In genomic region chr5:134070979-134071849, GRCh38 we compare ENCODE assay signal across 8 cellular contexts. TPM values are rescaled to one million over a fixed set of nuclear protein-coding genes. Genes with fewer than 3 reads are reported as not detected.
A peak's percentile ranks its signal among the peaks of the same experiment; 100 is the strongest.
DNase-seq lines count a peak whose midpoint lies in the region; ATAC-seq, FAIRE-seq and TF ChIP-seq lines count a peak whose summit lies in the region.

No MANE protein-coding gene starts in this region.

- TF ChIP-seq POLR2A in GM12878 (IDR thresholded peaks at IDR 0.05; ENCODE audit: low read depth, low read length) (peak; percentile 60), HepG2 (IDR thresholded peaks at IDR 0.05; ENCODE audit: insufficient read depth in 1 of 2, low read depth in 2 of 2, low read length in 2 of 2) (peak; percentile 13 to 24; a peak in 1 of 4 replicates)

- peak; percentile 53 for ATAC-seq in CD8-positive, alpha-beta T cell
- ATAC-seq in HG02885 (IDR thresholded peaks at IDR 0.05; ENCODE audit: poor library complexity, unreplicated experiment), result peak; percentile 53
- ATAC-seq in GM12878, result peak; percentile 72
- ATAC-seq in HepG2, result peak; percentile 88
- no peak for ATAC-seq in PC-3
- no peak for ATAC-seq in GM18870 (IDR thresholded peaks at IDR 0.05; ENCODE audit: unreplicated experiment)

- peak overlapping the region; percentile 61 for H3K9ac ChIP-seq in GM12878 (ENCODE audit: control insufficient read depth, insufficient read depth, low read length)
- H3K9ac ChIP-seq in HepG2 (ENCODE audit: insufficient read depth, low read depth, low read length), result peak overlapping the region; percentile 61
- H3K9ac ChIP-seq in PC-3 (ENCODE audit: low read length), result no peak overlapping the region

- H3K4me1 ChIP-seq in CD8-positive, alpha-beta T cell (ENCODE audit: insufficient read depth, low read length), result peaks cover 67% of the 10 kb centered on the region
- H3K4me1 ChIP-seq in GM12878 (ENCODE audit: control insufficient read depth, insufficient read depth, low read length) (peaks cover 33% of the 10 kb centered on the region), HepG2 (ENCODE audit: insufficient read depth, low read length) (peaks cover 47% of the 10 kb centered on the region), PC-3 (ENCODE audit: insufficient read depth, low read length) (no peaks in the 10 kb centered on the region)

- no peaks in the 10 kb centered on the region for H3K9me2 ChIP-seq in PC-3 (replicated peaks; ENCODE audit: low read length)

- no peak overlapping the region for H3K27ac ChIP-seq in CD8-positive, alpha-beta T cell (ENCODE audit: low read depth, low read length)
- H3K27ac ChIP-seq in GM12878 (ENCODE audit: control insufficient read depth, insufficient read depth) (peak overlapping the region; percentile 66), HepG2 (ENCODE audit: extremely low read length, insufficient read depth, low read length) (peak overlapping the region; percentile 58), PC-3 (ENCODE audit: low read length) (no peak overlapping the region)

- SMC1A ChIA-PET in GM12878 (lab: Charles Lee; ENCODE audit: uncharacterized antibody, unreplicated experiment), result interaction anchor here (1.1 to 4.4 kb wide), 4 partner anchors 28 to 69 kb away, joined by 3 to 80 read pairs (median 28); no protein-coding TSS in a partner anchor

- peak overlapping the region; percentile 44 for H3K4me3 ChIP-seq in CD8-positive, alpha-beta T cell (ENCODE audit: low read depth, low read length)
- H3K4me3 ChIP-seq in GM12878, result peak overlapping the region; percentile 69
- peak overlapping the region; percentile 63 to 75 (median 68) for H3K4me3 ChIP-seq in HepG2 (replicated peaks in 1 of 3; ENCODE audit: insufficient read depth in 1 of 3, low read depth in 2 of 3, low read length in 3 of 3)
- H3K4me3 ChIP-seq in PC-3 (ENCODE audit: low read length), result no peak overlapping the region

- H3K27me3 Mint-ChIP-seq in CD8-positive, alpha-beta T cell (ENCODE audit: low read depth), result no peaks in the 10 kb centered on the region
- no peaks in the 10 kb centered on the region for H3K27me3 Mint-ChIP-seq in stimulated activated naive CD8-positive, alpha-beta T cell treated with anti-CD3 and anti-CD28 coated beads, Interleukin-15, Interleukin-2, amounts not matched to agents 100 ng/mL and 50 ng/mL, for 24 hours

- H3F3A ChIP-seq in PC-3 (ENCODE audit: low read length, unreplicated experiment), result no peaks in the 10 kb centered on the region

- peak overlapping the region; percentile 79 for H3K4me3 Mint-ChIP-seq in CD8-positive, alpha-beta T cell
- peak overlapping the region; percentile 74 for H3K4me3 Mint-ChIP-seq in stimulated activated naive CD8-positive, alpha-beta T cell treated with anti-CD3 and anti-CD28 coated beads, Interleukin-15, Interleukin-2, amounts not matched to agents 100 ng/mL and 50 ng/mL, for 24 hours

- H3K9me3 ChIP-seq in CD8-positive, alpha-beta T cell (ENCODE audit: low read length), result no peaks in the 10 kb centered on the region
- H3K9me3 ChIP-seq in GM12878 (replicated peaks; ENCODE audit: control insufficient read depth, insufficient read depth, low read length) (no peaks in the 10 kb centered on the region), HepG2 (ENCODE audit: low read length) (no peaks in the 10 kb centered on the region), PC-3 (ENCODE audit: low read length) (no peaks in the 10 kb centered on the region)

- DNase-seq in CD8-positive, alpha-beta T cell, result peak in 3 of 7 experiments; percentile 32 to 43 (median 39)
- DNase-seq in GM12878 (ENCODE audit: low read depth, low spot score) (peak; percentile 69), HepG2 (ENCODE audit: low spot score) (peak; percentile 72), NCI-H187 treated with DMSO at 0.1 percent for 48 hours (lab: John Stamatoyannopoulos, UW) (no peak), PC-3 (no peak)

- H3K27me3 ChIP-seq in CD8-positive, alpha-beta T cell (ENCODE audit: insufficient read depth, low read length), result no peaks in the 10 kb centered on the region
- no peaks in the 10 kb centered on the region for H3K27me3 ChIP-seq in GM12878 (replicated peaks in 1 of 2; ENCODE audit: control insufficient read depth in 2 of 2, insufficient read depth in 2 of 2, low read length in 1 of 2)
- no peaks in the 10 kb centered on the region for H3K27me3 ChIP-seq in HepG2 (ENCODE audit: control insufficient read depth in 1 of 2, insufficient read depth in 2 of 2, low read length in 2 of 2)
- no peaks in the 10 kb centered on the region for H3K27me3 ChIP-seq in PC-3 (ENCODE audit: low read length)

- H3K79me2 ChIP-seq in GM12878 (ENCODE audit: control insufficient read depth, insufficient read depth, low read length) (no peaks in the 10 kb centered on the region; the same call in 1 of the 2 replicates), HepG2 (ENCODE audit: insufficient read depth, low read length) (no peaks in the 10 kb centered on the region), PC-3 (ENCODE audit: low read length) (no peaks in the 10 kb centered on the region)

- in situ Hi-C loops in GM12878 (cut with MboI), result no loop called here
- in situ Hi-C loops in HepG2 (cut with HindIII; ENCODE audit: extremely low pct_ligation_motif_present, low pct_unique_long_range_greater_than_20kb), result no loop called here

- BruUV-seq in GM12878 (replicated peaks; lab: Mats Ljungman, UMichigan) (no TSS peak), HepG2 (replicated peaks; lab: Mats Ljungman, UMichigan) (TSS peak; percentile 81), PC-3 (replicated peaks; lab: Mats Ljungman, UMichigan) (no TSS peak)

- RAD21 ChIA-PET in GM12878 (lab: Charles Lee; ENCODE audit: unreplicated experiment), result interaction anchor here (1.0 to 4.6 kb wide), 8 partner anchors 20 to 75 kb away, joined by 3 to 31 read pairs (median 6); no protein-coding TSS in a partner anchor

- H3K36me3 ChIP-seq in CD8-positive, alpha-beta T cell (ENCODE audit: insufficient read depth, low read length), result no peaks in the 10 kb centered on the region
- H3K36me3 ChIP-seq in GM12878 (ENCODE audit: control insufficient read depth in 2 of 2, insufficient read depth in 2 of 2, low read length in 1 of 2), result no peaks in the 10 kb centered on the region
- no peaks in the 10 kb centered on the region for H3K36me3 ChIP-seq in HepG2 (replicated peaks in 1 of 2; ENCODE audit: control insufficient read depth in 1 of 2, insufficient read depth in 2 of 2, low read length in 2 of 2)
- no peaks in the 10 kb centered on the region for H3K36me3 ChIP-seq in PC-3 (ENCODE audit: low read depth, low read length)

- H2AFZ ChIP-seq in GM12878 (ENCODE audit: control insufficient read depth, low read depth, low read length) (peak overlapping the region; percentile 67), HepG2 (ENCODE audit: low read length) (no peak overlapping the region), PC-3 (ENCODE audit: low read length) (no peak overlapping the region)

- 1% methylated on average over 37 of the region's 42 CpGs for WGBS in GM12878 (ENCODE audit: insufficient coverage, insufficient replicate concordance, low lambda C conversion rate, missing lambda C conversion rate)
- WGBS in HepG2 (ENCODE audit: low lambda C conversion rate), result 7% methylated on average over 6 of the region's 42 CpGs

- peaks cover 70% of the 10 kb centered on the region for H3K4me1 Mint-ChIP-seq in CD8-positive, alpha-beta T cell (ENCODE audit: low read depth)
- peaks cover 79% of the 10 kb centered on the region for H3K4me1 Mint-ChIP-seq in stimulated activated naive CD8-positive, alpha-beta T cell treated with anti-CD3 and anti-CD28 coated beads, Interleukin-15, Interleukin-2, amounts not matched to agents 100 ng/mL and 50 ng/mL, for 24 hours (ENCODE audit: low read depth)

- H3K27ac Mint-ChIP-seq in CD8-positive, alpha-beta T cell, result peak overlapping the region; percentile 92
- peak overlapping the region; percentile 89 for H3K27ac Mint-ChIP-seq in stimulated activated naive CD8-positive, alpha-beta T cell treated with anti-CD3 and anti-CD28 coated beads, Interleukin-15, Interleukin-2, amounts not matched to agents 100 ng/mL and 50 ng/mL, for 24 hours

- TF ChIP-seq RAD21 in GM12878 (IDR thresholded peaks at IDR 0.05; ENCODE audit: insufficient read depth, low read depth, low read length), result no peak
- TF ChIP-seq RAD21 in HepG2 (CRISPR knock-in tag; IDR thresholded peaks at IDR 0.05), result no peak; the same call in 1 of the 2 replicates

- no peaks in the 10 kb centered on the region for H3K9me3 Mint-ChIP-seq in CD8-positive, alpha-beta T cell
- no peaks in the 10 kb centered on the region for H3K9me3 Mint-ChIP-seq in stimulated activated naive CD8-positive, alpha-beta T cell treated with anti-CD3 and anti-CD28 coated beads, Interleukin-15, Interleukin-2, amounts not matched to agents 100 ng/mL and 50 ng/mL, for 24 hours

- POLR2A ChIA-PET in CD8-positive, alpha-beta T cell (lab: Charles Lee), result interaction anchor here (0.9 to 3.4 kb wide), 6 partner anchors 17 to 49 kb away, joined by 3 to 16 read pairs (median 4); no protein-coding TSS in a partner anchor
- POLR2A ChIA-PET in GM12878 (lab: Charles Lee), result interaction anchor here (0.7 to 7.3 kb wide), 8 partner anchors 21 to 103 kb away, joined by 3 to 81 read pairs (median 4); no protein-coding TSS in a partner anchor
- POLR2A ChIA-PET in HepG2 (lab: Yijun Ruan, JAX), result interaction anchor here (0.7 to 4.2 kb wide), 7 partner anchors 14 to 76 kb away, joined by 3 to 39 read pairs (median 4); partner anchors contain the start of gene TCF7
- POLR2A ChIA-PET in PC-3 (lab: Charles Lee; ENCODE audit: unreplicated experiment), result no interaction called here

- H3K4me2 ChIP-seq in GM12878 (ENCODE audit: control insufficient read depth, insufficient read depth), result peak overlapping the region; percentile 97
- H3K4me2 ChIP-seq in HepG2 (ENCODE audit: low read depth, low read length), result peak overlapping the region; percentile 92
- no peak overlapping the region for H3K4me2 ChIP-seq in PC-3 (ENCODE audit: low read length)

- no peaks in the 10 kb centered on the region for H3K36me3 Mint-ChIP-seq in CD8-positive, alpha-beta T cell
- H3K36me3 Mint-ChIP-seq in stimulated activated naive CD8-positive, alpha-beta T cell treated with anti-CD3 and anti-CD28 coated beads, Interleukin-15, Interleukin-2, amounts not matched to agents 100 ng/mL and 50 ng/mL, for 24 hours (ENCODE audit: low read depth), result no peaks in the 10 kb centered on the region

- H4K20me1 ChIP-seq in GM12878 (ENCODE audit: control insufficient read depth, insufficient read depth) (no peaks in the 10 kb centered on the region), HepG2 (ENCODE audit: insufficient read depth, low read length) (no peaks in the 10 kb centered on the region), PC-3 (ENCODE audit: low read length) (no peaks in the 10 kb centered on the region)

- TF ChIP-seq EP300 in GM12878 (IDR thresholded peaks at IDR 0.05; ENCODE audit: borderline replicate concordance in 1 of 2, control insufficient read depth in 1 of 2, low read depth in 2 of 2, low read length in 2 of 2) (peak; percentile 80 to 85; a peak in 3 of 4 replicates), HepG2 (IDR thresholded peaks at IDR 0.05; ENCODE audit: low read depth in 2 of 2, low read length in 2 of 2) (peak in 1 of 2 experiments; percentile 84; a peak in 2 of 4 replicates), HepG2 (CRISPR knock-in tag; IDR thresholded peaks at IDR 0.05; ENCODE audit: borderline replicate concordance) (peak; percentile 86)

- FAIRE-seq in GM12878 (lab: Jason Lieb, UNC) (peak; percentile 61), HepG2 (lab: Jason Lieb, UNC) (peak; percentile 64)

- intact Hi-C loops in CD8-positive, alpha-beta T cell (cut with DNase I, micrococcal nuclease), result loop anchor here (1.0 to 2.0 kb wide), 4 partner anchors 16 to 69 kb away; partner anchors contain the start of gene TCF7 (in 1 of the 2)
- intact Hi-C loops in GM12878 (cut with micrococcal nuclease; ENCODE audit: unreplicated experiment) (loop anchor here (1.0 to 2.0 kb wide), 2 partner anchors 29 to 62 kb away; no protein-coding TSS in a partner anchor), HepG2 (cut with micrococcal nuclease; ENCODE audit: unreplicated experiment) (loop anchor here (2.0 to 5.0 kb wide), 2 partner anchors 28 to 34 kb away; no protein-coding TSS in a partner anchor), PC-3 (cut with micrococcal nuclease) (no loop called here)

- CTCF ChIA-PET in CD8-positive, alpha-beta T cell (lab: Charles Lee), result interaction anchor here (1.0 to 3.5 kb wide), 4 partner anchors 19 to 48 kb away, joined by 3 to 30 read pairs (median 11); no protein-coding TSS in a partner anchor
- CTCF ChIA-PET in GM12878 (lab: Yijun Ruan, JAX), result interaction anchor here (0.7 to 4.0 kb wide), 8 partner anchors 27 to 76 kb away, joined by 3 to 47 read pairs (median 10); no protein-coding TSS in a partner anchor
- CTCF ChIA-PET in HepG2 (lab: Yijun Ruan, JAX; ENCODE audit: low intra/inter-chr PET ratio, low total read pairs), result interaction anchor here (1.7 kb wide), 1 partner anchor 32 kb away, joined by 9 read pairs; no protein-coding TSS in a partner anchor
- CTCF ChIA-PET in PC-3 (lab: Charles Lee), result no interaction called here

- peak; percentile 13 for TF ChIP-seq CTCF in CD8-positive, alpha-beta T cell (IDR thresholded peaks at IDR 0.05)
- TF ChIP-seq CTCF in GM12878 (IDR thresholded peaks at IDR 0.05 in 2 of 3, conservative IDR thresholded peaks at IDR 0.05 in 1 of 3; ENCODE audit: control insufficient read depth in 2 of 3, extremely low read depth in 1 of 3, insufficient read depth in 1 of 3, low read depth in 3 of 3, low read length in 3 of 3) (peak; percentile 5 to 27 (median 14); a peak in 3 of 6 replicates), HepG2 (CRISPR knock-in tag; IDR thresholded peaks at IDR 0.05) (peak; percentile 81), PC-3 (conservative IDR thresholded peaks at IDR 0.05; ENCODE audit: low read depth, low read length) (no peak)

RNA-seq across cellular contexts. Expression of gene TCF7, which starts 43.3 kb away (rescaled TPM):
- 100 to 1,000 TPM; 517 to 538 TPM for total RNA-seq in CD8-positive, alpha-beta T cell
- 344 and 364 TPM in 2 replicates for total RNA-seq in GM12878 (2013; cell fraction: nucleolus; rRNA removed)
- total RNA-seq in GM12878 (2014; rRNA removed) (19.6 and 21.6 TPM in 2 replicates), GM12878 (2014; rRNA removed; fragmentation: Illumina TruSeq; extraction: Trizol) (23.3 and 24.0 TPM in 2 replicates), GM12878 (2021) (60.2 and 63.5 TPM in 2 replicates), HepG2 (2016; rRNA removed; fragmentation: Illumina TruSeq; extraction: Trizol) (6.8 and 7.9 TPM in 2 replicates), PC-3 (2014; rRNA removed) (3.9 and 7.0 TPM in 2 replicates)
- polyA plus RNA-seq in GM12878 (2011; ENCODE audit: low read depth), result 26.0 TPM
- polyA plus RNA-seq in GM12878 (2011; rRNA removed) (20.5 and 34.6 TPM in 2 replicates), GM12878 (2014; fragmentation: Illumina TruSeq; extraction: Trizol) (44.1 and 59.3 TPM in 2 replicates), GM12878 (2014; fragmentation: Nextera tagmentation; extraction: Ambion mirVana) (10 to 100 TPM in 1 of 2 experiments, 1 to 10 TPM in 1; 10.0 to 13.2 TPM), GM12878 (2014; rRNA removed) (29.0 and 37.6 TPM in 2 replicates), GM12878 (2016; fragmentation: Nextera tagmentation; extraction: Ambion mirVana) (10 to 100 TPM; 22.7 to 23.2 TPM), HepG2 (2011; rRNA removed) (6.3 and 9.0 TPM in 2 replicates)
- polyA plus RNA-seq in GM12878 (2011; cell fraction: cytosol; rRNA removed), result 27.6 and 32.9 TPM in 2 replicates
- polyA plus RNA-seq in GM12878 (2011; cell fraction: nucleus; rRNA removed), result 62.1 and 64.0 TPM in 2 replicates
- 52.2 and 55.4 TPM in 2 replicates for polyA plus RNA-seq in GM12878 (2012)
- polyA minus RNA-seq in GM12878 (2011; rRNA and poly(A)+ RNA removed), result 52.8 and 74.5 TPM in 2 replicates
- polyA minus RNA-seq in GM12878 (2011; cell fraction: cytosol; rRNA and poly(A)+ RNA removed), result 25.0 and 25.4 TPM in 2 replicates
- 60.7 and 103 TPM in 2 replicates for polyA minus RNA-seq in GM12878 (2011; cell fraction: nucleus; rRNA and poly(A)+ RNA removed)
- total RNA-seq in HepG2 (2016; cell fraction: cytosol; rRNA removed; fragmentation: Illumina TruSeq; extraction: Trizol; ENCODE audit: low read depth), result 5.3 and 5.4 TPM in 2 replicates
- total RNA-seq in HepG2 (2016; cell fraction: insoluble cytoplasmic fraction; rRNA removed; fragmentation: Illumina TruSeq; extraction: Trizol), result 7.1 and 8.8 TPM in 2 replicates
- total RNA-seq in HepG2 (2016; cell fraction: membrane; rRNA removed; fragmentation: Illumina TruSeq; extraction: Trizol), result 15.7 and 15.8 TPM in 2 replicates
- total RNA-seq in HepG2 (2016; cell fraction: nucleus; rRNA removed; fragmentation: Illumina TruSeq; extraction: Trizol), result 10.0 and 10.9 TPM in 2 replicates
- 4.8 and 5.8 TPM in 2 replicates for polyA plus RNA-seq in HepG2 (2011; cell fraction: cytosol; rRNA removed)
- 7.5 and 7.7 TPM in 2 replicates for polyA plus RNA-seq in HepG2 (2011; cell fraction: nucleus; rRNA removed)
- polyA plus RNA-seq in HepG2 (2012), result 8.6 and 11.4 TPM in 2 replicates
- polyA plus RNA-seq in HepG2 (2016; cell fraction: cytosol; fragmentation: Illumina TruSeq; extraction: Trizol; ENCODE audit: low read depth), result 21.6 and 22.8 TPM in 2 replicates
- polyA plus RNA-seq in HepG2 (2016; cell fraction: insoluble cytoplasmic fraction; fragmentation: Illumina TruSeq; extraction: Trizol; ENCODE audit: low read depth), result 21.8 and 29.7 TPM in 2 replicates
- 44.0 and 50.2 TPM in 2 replicates for polyA plus RNA-seq in HepG2 (2016; cell fraction: membrane; fragmentation: Illumina TruSeq; extraction: Trizol; ENCODE audit: low read depth)
- polyA plus RNA-seq in HepG2 (2016; cell fraction: nucleus; fragmentation: Illumina TruSeq; extraction: Trizol; ENCODE audit: insufficient read depth, low read depth), result 25.7 and 28.7 TPM in 2 replicates
- 0.19 and 20.5 TPM in 2 replicates for polyA minus RNA-seq in HepG2 (2011; rRNA and poly(A)+ RNA removed; ENCODE audit: low replicate concordance)
- polyA minus RNA-seq in HepG2 (2011; cell fraction: cytosol; rRNA and poly(A)+ RNA removed), result 3.3 and 5.4 TPM in 2 replicates
- polyA minus RNA-seq in HepG2 (2011; cell fraction: nucleus; rRNA and poly(A)+ RNA removed), result 15.2 and 18.2 TPM in 2 replicates

Comparison
In these comparisons a context has a peak if more than half of its experiments do, and no peak if none do; other contexts are left out.
1. ATAC-seq: peak in CD8-positive, alpha-beta T cell (single experiment), HG02885 (single experiment), GM12878 (single experiment) and HepG2 (single experiment); none in PC-3 (single experiment) and GM18870 (single experiment).
2. DNase-seq: peak in GM12878 (single experiment) and HepG2 (single experiment); none in NCI-H187 treated with DMSO at 0.1 percent for 48 hours (single experiment) and PC-3 (single experiment).
3. H3K27ac ChIP-seq: peak in GM12878 (single experiment) and HepG2 (single experiment); none in CD8-positive, alpha-beta T cell (single experiment) and PC-3 (single experiment).